30 cellular contexts compared by ENCODE assay signal in genomic region chr2:136703214-136703613, GRCh38.
"Had no signal": no experiment of that assay in that cellular context is flagged by ENCODE, and none has a peak within 500 bp of the region (broad histone marks: within the 10 kb centered on the region; RNA-seq: fewer than 3 reads in every experiment).

No MANE protein-coding gene starts in this region.

- H2AFZ ChIP-seq: neural progenitor cell, parathyroid adenoma had no signal

- H3K9me3 ChIP-seq: lower lobe of right lung, neutrophil, psoas muscle, right lobe of liver, testis, thyroid gland, transverse colon, vagina had no signal

- H3K36me3 ChIP-seq: left lung, lower lobe of right lung, neural progenitor cell, neutrophil, right lobe of liver, stomach, thyroid gland, transverse colon, upper lobe of left lung, vagina had no signal

- H3K27ac Mint-ChIP-seq: immature natural killer cell; mesothelial cell of epicardium; naive B cell; natural killer cell; nephron progenitor cell; neural progenitor cell; stimulated activated naive B cell treated with anti-CD40 and anti-IgM and Interleukin-4, amounts not matched to agents 10 μg/mL and 1 μg/mL and 100 μg/mL, for 72 hours had no signal

- H3K4me2 ChIP-seq: neural progenitor cell, smooth muscle cell had no signal

- H3K9ac ChIP-seq: neural progenitor cell, parathyroid adenoma had no signal

- H3K4me1 ChIP-seq: left lung, lower lobe of right lung, neural progenitor cell, parathyroid adenoma, psoas muscle, right lobe of liver, stomach, testis, thyroid gland, transverse colon, upper lobe of left lung, vagina had no signal

- H3K9me3 Mint-ChIP-seq: nephron progenitor cell, neural progenitor cell had no signal

- H3K79me2 ChIP-seq: parathyroid adenoma had no signal

- H3K27ac ChIP-seq: left lung, lower lobe of right lung, neural progenitor cell, neutrophil, parathyroid adenoma, psoas muscle, right lobe of liver, stomach, testis, thyroid gland, transverse colon, upper lobe of left lung, vagina had no signal

- H3K36me3 Mint-ChIP-seq: immature natural killer cell; mesothelial cell of epicardium; naive B cell; natural killer cell; neural progenitor cell; stimulated activated naive B cell treated with anti-CD40 and anti-IgM and Interleukin-4, amounts not matched to agents 10 μg/mL and 1 μg/mL and 100 μg/mL, for 72 hours had no signal

- H3K4me3 Mint-ChIP-seq: immature natural killer cell; mesothelial cell of epicardium; naive B cell; natural killer cell; nephron progenitor cell; neural progenitor cell; stimulated activated naive B cell treated with anti-CD40 and anti-IgM and Interleukin-4, amounts not matched to agents 10 μg/mL and 1 μg/mL and 100 μg/mL, for 72 hours had no signal

- H3K4me1 Mint-ChIP-seq: immature natural killer cell; mesothelial cell of epicardium; naive B cell; natural killer cell; nephron progenitor cell; neural progenitor cell; stimulated activated naive B cell treated with anti-CD40 and anti-IgM and Interleukin-4, amounts not matched to agents 10 μg/mL and 1 μg/mL and 100 μg/mL, for 72 hours had no signal

- H3K4me3 ChIP-seq: left lung, lower lobe of right lung, neural progenitor cell, psoas muscle, right lobe of liver, smooth muscle cell, stomach, testis, thyroid gland, transverse colon, upper lobe of left lung, vagina had no signal

- DNase-seq: hypothalamus; immature natural killer cell; kidney; left colon; left lung; lower lobe of right lung; mesendoderm; naive B cell; natural killer cell; nephron progenitor cell; occipital lobe; psoas muscle; right lobe of liver; stimulated activated CD4-positive, alpha-beta T cell treated with anti-CD3 and anti-CD28 coated beads, Interleukin-1b, Interleukin-23, amount 100 ng/mL, for 48 hours; stimulated activated CD4-positive, alpha-beta T cell treated with anti-CD3 and anti-CD28 coated beads, Interleukin-2, amount 100 ng/mL, for 48 hours; stimulated activated CD4-positive, alpha-beta T cell treated with anti-CD3 and anti-CD28 coated beads, Interleukin-4, amount 100 ng/mL, for 4 hours; stimulated activated CD8-positive, alpha-beta memory T cell treated with anti-CD3 and anti-CD28 coated beads, Interleukin-4, amount 100 ng/mL, for 48 hours; stimulated activated naive B cell treated with anti-CD40 and anti-IgM and Interleukin-4, amounts not matched to agents 10 μg/mL and 1 μg/mL and 100 μg/mL, for 72 hours; stimulated activated naive CD8-positive, alpha-beta T cell treated with anti-CD3 and anti-CD28 coated beads, Interleukin-15, Interleukin-2, amounts not matched to agents 100 U/mL and 50 U/mL, for 24 hours; stomach; testis; thyroid gland; transverse colon; upper lobe of left lung had no signal

- ATAC-seq: left colon; left lung; lower lobe of right lung; natural killer cell; psoas muscle; right lobe of liver; stimulated activated naive B cell treated with anti-CD40 and anti-IgM and Interleukin-4, amounts not matched to agents 10 μg/mL and 1 μg/mL and 100 μg/mL, for 72 hours; stimulated activated naive CD8-positive, alpha-beta T cell treated with anti-CD3 and anti-CD28 coated beads, Interleukin-15, Interleukin-2, amounts not matched to agents 100 U/mL and 50 U/mL, for 24 hours had no signal

- H3K27me3 Mint-ChIP-seq: naive B cell; stimulated activated naive B cell treated with anti-CD40 and anti-IgM and Interleukin-4, amounts not matched to agents 10 μg/mL and 1 μg/mL and 100 μg/mL, for 72 hours had no signal

- H3K27me3 ChIP-seq: left lung, neural progenitor cell, neutrophil, right lobe of liver, stomach, testis, thyroid gland, transverse colon, upper lobe of left lung, vagina had no signal
